In the genomic region with DNA sequence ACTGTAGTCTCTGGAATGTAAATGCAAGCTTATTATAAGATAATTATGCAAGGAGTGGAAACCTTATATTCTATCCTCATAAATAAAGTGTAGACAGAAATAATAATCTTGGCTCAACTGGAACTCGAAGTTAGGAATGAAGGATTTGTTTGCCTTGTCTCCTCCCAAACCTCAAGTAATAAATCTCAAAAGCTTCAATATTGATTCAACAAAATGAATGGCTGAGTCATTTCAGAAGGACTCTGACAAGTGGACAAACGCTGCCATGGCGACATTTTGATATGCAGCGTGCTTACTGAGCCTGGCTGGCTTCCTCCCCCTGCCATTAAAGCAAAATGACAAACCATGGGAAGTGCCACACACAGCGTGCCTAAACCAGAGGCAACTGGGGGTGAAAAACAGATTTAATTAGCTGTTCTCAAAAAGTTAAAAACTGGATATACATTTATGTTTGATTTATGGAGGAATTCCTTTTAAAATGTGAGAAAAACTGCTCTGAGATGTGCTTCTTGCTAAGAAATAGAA, we compare ENCODE assay signal across 14 cellular contexts. TPM values are rescaled to one million over a fixed set of nuclear protein-coding genes. Genes with fewer than 3 reads are reported as not detected.
DNase-seq lines count a peak whose midpoint lies in the region; ATAC-seq, FAIRE-seq and TF ChIP-seq lines count a peak whose summit lies in the region.
"Had no signal": no experiment of that assay in that cellular context is flagged by ENCODE, and none has a peak within 500 bp of the region (broad histone marks: within the 10 kb centered on the region; RNA-seq: fewer than 3 reads in every experiment).

No MANE protein-coding gene starts in this region.

- no peak for FAIRE-seq in HepG2 (lab: Jason Lieb, UNC)
- FAIRE-seq: endometrium, GM18507 had no signal

- H3K4me2 ChIP-seq in HepG2 (ENCODE audit: low read depth, low read length) (no peak overlapping the region), hepatocyte (peak overlapping the region; percentile 23)
- H3K4me2 ChIP-seq: KMS-11 had no signal

- H3K27me3 ChIP-seq in HepG2 (ENCODE audit: control insufficient read depth in 1 of 2, insufficient read depth in 2 of 2, low read length in 2 of 2) (no peaks in the 10 kb centered on the region), right lobe of liver (peaks cover 0 to 12% of the 10 kb centered on the region in 2 donors), hepatocyte (no peaks in the 10 kb centered on the region)

- POLR2A ChIA-PET in HepG2 (lab: Yijun Ruan, JAX) = interaction anchor here (1.2 kb wide), 1 partner anchor 138 kb away, joined by 4 read pairs; a partner anchor contains a TSS

- CTCF ChIA-PET in HepG2 (lab: Yijun Ruan, JAX; ENCODE audit: low intra/inter-chr PET ratio, low total read pairs) = no interaction called here

- H3K4me1 Mint-ChIP-seq in T-helper 2 cell treated with Interferon-gamma antibody and Interleukin-4, amounts not matched to agents 5 μg/mL and 100 μg/mL, for 36 hours (ENCODE audit: low read depth) = peaks cover 2% of the 10 kb centered on the region

- TF ChIP-seq CTCF in HepG2 (CRISPR knock-in tag; IDR thresholded peaks at IDR 0.05) (no peak), right lobe of liver (IDR thresholded peaks at IDR 0.05) (no peak), hepatocyte (IDR thresholded peaks at IDR 0.05; ENCODE audit: poor library complexity) (no peak)

- peaks cover 30% of the 10 kb centered on the region for H3K27me3 Mint-ChIP-seq in T-helper 2 cell treated with Interferon-gamma antibody and Interleukin-4, amounts not matched to agents 5 μg/mL and 100 μg/mL, for 36 hours (ENCODE audit: low read depth)

- H3K79me2 ChIP-seq in HepG2 (ENCODE audit: insufficient read depth, low read length) = no peaks in the 10 kb centered on the region
- no peaks in the 10 kb centered on the region for H3K79me2 ChIP-seq in hepatocyte

- TF ChIP-seq EP300 in HepG2 (IDR thresholded peaks at IDR 0.05; ENCODE audit: low read depth in 2 of 2, low read length in 2 of 2) (no peak), HepG2 (CRISPR knock-in tag; IDR thresholded peaks at IDR 0.05; ENCODE audit: borderline replicate concordance) (no peak)

- 4% methylated on average over 5 of the region's 5 CpGs for WGBS in HepG2 (ENCODE audit: low lambda C conversion rate)
- 19% methylated on average over 5 of the region's 5 CpGs for WGBS in right lobe of liver (ENCODE audit: insufficient coverage, low coverage, low lambda C conversion rate, missing lambda C conversion rate)
- 25% methylated on average over 5 of the region's 5 CpGs for WGBS in hepatocyte (ENCODE audit: low lambda C conversion rate, missing lambda C conversion rate)

- H2AFZ ChIP-seq in HepG2 (ENCODE audit: low read length) = no peak overlapping the region
- no peak overlapping the region for H2AFZ ChIP-seq in hepatocyte

- no peaks in the 10 kb centered on the region for H3K36me3 Mint-ChIP-seq in T-helper 2 cell treated with Interferon-gamma antibody and Interleukin-4, amounts not matched to agents 5 μg/mL and 100 μg/mL, for 36 hours (ENCODE audit: low read depth)

- ATAC-seq in HepG2 (peak; percentile 66), right lobe of liver (no peak), GM21786 (IDR thresholded peaks at IDR 0.05; ENCODE audit: unreplicated experiment) (no peak)
- ATAC-seq: sciatic nerve had no signal

- no TSS peak for BruUV-seq in HepG2 (replicated peaks; lab: Mats Ljungman, UMichigan)

- TF ChIP-seq RAD21 in HepG2 (CRISPR knock-in tag; IDR thresholded peaks at IDR 0.05) = no peak

- in situ Hi-C loops in HepG2 (cut with HindIII; ENCODE audit: extremely low pct_ligation_motif_present, low pct_unique_long_range_greater_than_20kb) = no loop called here

- DNase-seq in HepG2 (ENCODE audit: low spot score) = peak; percentile 66
- DNase-seq in right lobe of liver = no peak
- peak; percentile 3 for DNase-seq in NCI-H526 treated with DMSO at 0.1 percent for 48 hours (lab: John Stamatoyannopoulos, UW)
- peak; percentile 70 for DNase-seq in hepatocyte (ENCODE audit: low spot score)
- DNase-seq in effector CD8-positive, alpha-beta T cell (lab: John Stamatoyannopoulos, UW) = no peak
- DNase-seq in GM19238 (ENCODE audit: insufficient read length, low spot score) = no peak
- DNase-seq in T-helper 2 cell treated with Interferon-gamma antibody and Interleukin-4, amounts not matched to agents 5 μg/mL and 100 μg/mL, for 36 hours (ENCODE audit: low spot score) = no peak
- DNase-seq: AML-193, T1000 had no signal

- no peak overlapping the region for H3K27ac Mint-ChIP-seq in T-helper 2 cell treated with Interferon-gamma antibody and Interleukin-4, amounts not matched to agents 5 μg/mL and 100 μg/mL, for 36 hours

- no peak for TF ChIP-seq POLR2A in HepG2 (IDR thresholded peaks at IDR 0.05; ENCODE audit: insufficient read depth in 1 of 2, low read depth in 2 of 2, low read length in 2 of 2)
- no peak for TF ChIP-seq POLR2A in right lobe of liver (IDR thresholded peaks at IDR 0.05)

- H3K4me1 ChIP-seq in HepG2 (ENCODE audit: insufficient read depth, low read length) = peaks cover 8% of the 10 kb centered on the region
- no peaks in the 10 kb centered on the region for H3K4me1 ChIP-seq in right lobe of liver
- peaks cover 9% of the 10 kb centered on the region for H3K4me1 ChIP-seq in hepatocyte (ENCODE audit: insufficient read depth)

- no peak overlapping the region for H3K27ac ChIP-seq in HepG2 (ENCODE audit: extremely low read length, insufficient read depth, low read length)
- H3K27ac ChIP-seq in right lobe of liver = no peak overlapping the region
- peak overlapping the region; percentile 6 for H3K27ac ChIP-seq in hepatocyte
- H3K27ac ChIP-seq: KMS-11 had no signal

- H3K9ac ChIP-seq in HepG2 (ENCODE audit: insufficient read depth, low read depth, low read length) = no peak overlapping the region
- H3K9ac ChIP-seq: KMS-11 had no signal

- no peaks in the 10 kb centered on the region for H3K36me3 ChIP-seq in HepG2 (replicated peaks in 1 of 2; ENCODE audit: control insufficient read depth in 1 of 2, insufficient read depth in 2 of 2, low read length in 2 of 2)
- no peaks in the 10 kb centered on the region for H3K36me3 ChIP-seq in right lobe of liver
- H3K36me3 ChIP-seq in hepatocyte (replicated peaks; ENCODE audit: insufficient read depth, low read depth) = no peaks in the 10 kb centered on the region

- H3K4me3 Mint-ChIP-seq in T-helper 2 cell treated with Interferon-gamma antibody and Interleukin-4, amounts not matched to agents 5 μg/mL and 100 μg/mL, for 36 hours = no peak overlapping the region

- H3K9me2 ChIP-seq in hepatocyte (replicated peaks; ENCODE audit: insufficient read depth) = no peaks in the 10 kb centered on the region

- H3K9me3 ChIP-seq in HepG2 (ENCODE audit: low read length) (no peaks in the 10 kb centered on the region), right lobe of liver (no peaks in the 10 kb centered on the region), hepatocyte (ENCODE audit: low read depth) (no peaks in the 10 kb centered on the region)

- H4K20me1 ChIP-seq in HepG2 (ENCODE audit: insufficient read depth, low read length) = no peaks in the 10 kb centered on the region
- no peaks in the 10 kb centered on the region for H4K20me1 ChIP-seq in hepatocyte (ENCODE audit: insufficient read depth, poor library complexity, severe bottlenecking)

- H3K4me3 ChIP-seq in HepG2 (replicated peaks in 1 of 3; ENCODE audit: insufficient read depth in 1 of 3, low read depth in 2 of 3, low read length in 3 of 3) = no peak overlapping the region
- H3K4me3 ChIP-seq in right lobe of liver = no peak overlapping the region
- H3K4me3 ChIP-seq in hepatocyte = no peak overlapping the region

- intact Hi-C loops in HepG2 (cut with micrococcal nuclease; ENCODE audit: unreplicated experiment) (no loop called here), right lobe of liver (cut with DNase I) (no loop called here)

- H3K9me3 Mint-ChIP-seq in T-helper 2 cell treated with Interferon-gamma antibody and Interleukin-4, amounts not matched to agents 5 μg/mL and 100 μg/mL, for 36 hours = no peaks in the 10 kb centered on the region

RNA-seq across cellular contexts. Expression of a gene that starts 10.5 kb away (rescaled TPM):
- total RNA-seq in HepG2 (2016; rRNA removed; fragmentation: Illumina TruSeq; extraction: Trizol) = 0.84 and 1.7 TPM in 2 replicates
- 0.35 and 0.40 TPM in 2 replicates for total RNA-seq in HepG2 (2016; cell fraction: cytosol; rRNA removed; fragmentation: Illumina TruSeq; extraction: Trizol; ENCODE audit: low read depth)
- total RNA-seq in HepG2 (2016; cell fraction: insoluble cytoplasmic fraction; rRNA removed; fragmentation: Illumina TruSeq; extraction: Trizol) = 1.4 and 1.5 TPM in 2 replicates
- total RNA-seq in HepG2 (2016; cell fraction: membrane; rRNA removed; fragmentation: Illumina TruSeq; extraction: Trizol) = 0.37 and 0.83 TPM in 2 replicates
- 1.3 and 2.5 TPM in 2 replicates for total RNA-seq in HepG2 (2016; cell fraction: nucleus; rRNA removed; fragmentation: Illumina TruSeq; extraction: Trizol)
- 3.9 and 5.9 TPM in 2 replicates for polyA plus RNA-seq in HepG2 (2011; rRNA removed)
- 2.1 and 6.3 TPM in 2 replicates for polyA plus RNA-seq in HepG2 (2011; cell fraction: cytosol; rRNA removed)
- 0.53 and 2.0 TPM in 2 replicates for polyA plus RNA-seq in HepG2 (2011; cell fraction: nucleus; rRNA removed)
- polyA plus RNA-seq in HepG2 (2012) = 5.9 and 7.6 TPM in 2 replicates
- polyA plus RNA-seq in HepG2 (2016; cell fraction: cytosol; fragmentation: Illumina TruSeq; extraction: Trizol; ENCODE audit: low read depth) = 0.26 and 0.35 TPM in 2 replicates
- polyA plus RNA-seq in HepG2 (2016; cell fraction: insoluble cytoplasmic fraction; fragmentation: Illumina TruSeq; extraction: Trizol; ENCODE audit: low read depth) = 1.1 and 1.4 TPM in 2 replicates
- polyA plus RNA-seq in HepG2 (2016; cell fraction: membrane; fragmentation: Illumina TruSeq; extraction: Trizol; ENCODE audit: low read depth) = 0.38 and 0.39 TPM in 2 replicates
- 0.36 and 1.2 TPM in 2 replicates for polyA plus RNA-seq in HepG2 (2016; cell fraction: nucleus; fragmentation: Illumina TruSeq; extraction: Trizol; ENCODE audit: insufficient read depth, low read depth)
- 1.9 and 2.7 TPM in 2 replicates for polyA minus RNA-seq in HepG2 (2011; rRNA and poly(A)+ RNA removed; ENCODE audit: low replicate concordance)
- polyA minus RNA-seq in HepG2 (2011; cell fraction: cytosol; rRNA and poly(A)+ RNA removed) = 0.97 and 2.5 TPM in 2 replicates
- 1.2 and 2.7 TPM in 2 replicates for polyA minus RNA-seq in HepG2 (2011; cell fraction: nucleus; rRNA and poly(A)+ RNA removed)
- 10 to 100 TPM in 2 of 6 experiments, 1 to 10 TPM in 4; 4.5 to 15.9 (median 7.4) TPM for total RNA-seq in right lobe of liver
- 68.2 and 74.9 TPM in 2 replicates for total RNA-seq in hepatocyte
- polyA plus RNA-seq in hepatocyte = 81.2 and 88.3 TPM in 2 replicates

RNA-seq across cellular contexts. Expression of a gene that starts 18.7 kb away (rescaled TPM):
- total RNA-seq in HepG2 (2016; rRNA removed; fragmentation: Illumina TruSeq; extraction: Trizol) (13.8 and 22.2 TPM in 2 replicates), right lobe of liver (10 to 100 TPM; 11.4 to 16.6 (median 13.3) TPM), hepatocyte (29.8 and 30.6 TPM in 2 replicates)
- total RNA-seq in HepG2 (2016; cell fraction: cytosol; rRNA removed; fragmentation: Illumina TruSeq; extraction: Trizol; ENCODE audit: low read depth) = 1.2 and 1.6 TPM in 2 replicates
- 14.2 and 20.5 TPM in 2 replicates for total RNA-seq in HepG2 (2016; cell fraction: insoluble cytoplasmic fraction; rRNA removed; fragmentation: Illumina TruSeq; extraction: Trizol)
- 6.5 and 8.4 TPM in 2 replicates for total RNA-seq in HepG2 (2016; cell fraction: membrane; rRNA removed; fragmentation: Illumina TruSeq; extraction: Trizol)
- 12.9 and 13.6 TPM in 2 replicates for total RNA-seq in HepG2 (2016; cell fraction: nucleus; rRNA removed; fragmentation: Illumina TruSeq; extraction: Trizol)
- polyA plus RNA-seq in HepG2 (2011; rRNA removed) (6.3 and 9.1 TPM in 2 replicates), hepatocyte (12.0 and 15.8 TPM in 2 replicates)
- 3.3 and 5.8 TPM in 2 replicates for polyA plus RNA-seq in HepG2 (2011; cell fraction: cytosol; rRNA removed)
- polyA plus RNA-seq in HepG2 (2011; cell fraction: nucleus; rRNA removed) = 2.4 and 3.9 TPM in 2 replicates
- 10.3 and 10.4 TPM in 2 replicates for polyA plus RNA-seq in HepG2 (2012)
- polyA plus RNA-seq in HepG2 (2016; cell fraction: cytosol; fragmentation: Illumina TruSeq; extraction: Trizol; ENCODE audit: low read depth) = 0.70 and 0.91 TPM in 2 replicates
- 17.8 and 21.3 TPM in 2 replicates for polyA plus RNA-seq in HepG2 (2016; cell fraction: insoluble cytoplasmic fraction; fragmentation: Illumina TruSeq; extraction: Trizol; ENCODE audit: low read depth)
- 3.1 and 4.0 TPM in 2 replicates for polyA plus RNA-seq in HepG2 (2016; cell fraction: membrane; fragmentation: Illumina TruSeq; extraction: Trizol; ENCODE audit: low read depth)
- 14.8 and 16.7 TPM in 2 replicates for polyA plus RNA-seq in HepG2 (2016; cell fraction: nucleus; fragmentation: Illumina TruSeq; extraction: Trizol; ENCODE audit: insufficient read depth, low read depth)
- 3.2 and 6.4 TPM in 2 replicates for polyA minus RNA-seq in HepG2 (2011; rRNA and poly(A)+ RNA removed; ENCODE audit: low replicate concordance)
- 11.1 and 12.9 TPM in 2 replicates for polyA minus RNA-seq in HepG2 (2011; cell fraction: cytosol; rRNA and poly(A)+ RNA removed)
- 15.7 and 16.6 TPM in 2 replicates for polyA minus RNA-seq in HepG2 (2011; cell fraction: nucleus; rRNA and poly(A)+ RNA removed)

Comparison
In these comparisons a context has a peak if more than half of its experiments do, and no peak if none do; other contexts are left out.
1. DNase-seq: peak in HepG2 (single experiment), NCI-H526 treated with DMSO at 0.1 percent for 48 hours (single experiment) and hepatocyte (single experiment); none in right lobe of liver (0 of 3), effector CD8-positive, alpha-beta T cell (single experiment), GM19238 (single experiment) and T-helper 2 cell treated with Interferon-gamma antibody and Interleukin-4, amounts not matched to agents 5 μg/mL and 100 μg/mL, for 36 hours (single experiment).